In genomic region chr1:169348356-169349036, GRCh38 we compare ENCODE assay signal across 8 cellular contexts. TPM values are rescaled to one million over a fixed set of nuclear protein-coding genes. Genes with fewer than 3 reads are reported as not detected.
DNase-seq lines count a peak whose midpoint lies in the region; ATAC-seq and TF ChIP-seq lines count a peak whose summit lies in the region.

No MANE protein-coding gene starts in this region.

- H3K4me2 ChIP-seq in PC-9: no peak overlapping the region

- H4K20me1 ChIP-seq in PC-9 (ENCODE audit: insufficient read depth): no peaks in the 10 kb centered on the region

- CTCF ChIA-PET in PC-9 (lab: Charles Lee): interaction anchor here (0.6 to 2.4 kb wide), 8 partner anchors 19 to 1006 kb away, joined by 3 to 28 read pairs (median 6); partner anchors contain the start of genes BLZF1 and NME7
- CTCF ChIA-PET in activated CD4-positive, alpha-beta memory T cell treated with anti-CD3 and anti-CD28 coated beads for 36 hours (lab: Charles Lee): interaction anchor here (0.6 to 5.8 kb wide), 36 partner anchors 10 to 1008 kb away, joined by 3 to 132 read pairs (median 4); partner anchors contain the start of genes ATP1B1, BLZF1 and NME7

- no TSS peak for BruUV-seq in PC-9 (replicated peaks; lab: Mats Ljungman, UMichigan)

- no peaks in the 10 kb centered on the region for H3K27me3 Mint-ChIP-seq in naive thymus-derived CD8-positive, alpha-beta T cell
- no peaks in the 10 kb centered on the region for H3K27me3 Mint-ChIP-seq in activated CD4-positive, alpha-beta memory T cell treated with anti-CD3 and anti-CD28 coated beads for 36 hours

- H3K27me3 ChIP-seq in PC-9 (ENCODE audit: insufficient read depth, low read depth): no peaks in the 10 kb centered on the region

- H2AFZ ChIP-seq in PC-9: no peak overlapping the region

- H3K79me2 ChIP-seq in PC-9 (ENCODE audit: low read depth): no peaks in the 10 kb centered on the region

- no peak overlapping the region for H3K27ac ChIP-seq in PC-9

- no peak overlapping the region for H3K4me3 ChIP-seq in PC-9

- H3K4me1 ChIP-seq in PC-9 (replicated peaks; ENCODE audit: insufficient read depth): no peaks in the 10 kb centered on the region

- peak; percentile 41 to 50 for ATAC-seq in naive thymus-derived CD8-positive, alpha-beta T cell
- ATAC-seq in GM21576 (IDR thresholded peaks at IDR 0.05; ENCODE audit: unreplicated experiment) (no peak), GM18861 (IDR thresholded peaks at IDR 0.05; ENCODE audit: unreplicated experiment) (no peak)

- POLR2A ChIA-PET in PC-9 (lab: Charles Lee; ENCODE audit: unreplicated experiment): interaction anchor here (0.6 kb wide), 1 partner anchor 288 kb away, joined by 3 read pairs; no protein-coding TSS in a partner anchor
- POLR2A ChIA-PET in naive thymus-derived CD8-positive, alpha-beta T cell (lab: Charles Lee): interaction anchor here (1.0 to 1.4 kb wide), 3 partner anchors 744 to 1006 kb away, joined by 3 to 5 read pairs (median 3); no protein-coding TSS in a partner anchor
- POLR2A ChIA-PET in activated CD4-positive, alpha-beta memory T cell treated with anti-CD3 and anti-CD28 coated beads for 36 hours (lab: Charles Lee): interaction anchor here (0.6 kb wide), 1 partner anchor 748 kb away, joined by 4 read pairs; no protein-coding TSS in a partner anchor

- no peak overlapping the region for H3K27ac Mint-ChIP-seq in naive thymus-derived CD8-positive, alpha-beta T cell
- H3K27ac Mint-ChIP-seq in activated CD4-positive, alpha-beta memory T cell treated with anti-CD3 and anti-CD28 coated beads for 36 hours: no peak overlapping the region

- DNase-seq in DMS153 treated with DMSO at 0.1 percent for 48 hours (lab: John Stamatoyannopoulos, UW; ENCODE audit: unreplicated experiment): peak; percentile 68
- DNase-seq in HT-29 (ENCODE audit: low spot score): peak; percentile 89
- no peak for DNase-seq in PC-9
- peak; percentile 33 for DNase-seq in effector CD4-positive, alpha-beta T cell
- peak in 5 of 10 donors; percentile 20 to 60 (median 59) for DNase-seq in naive thymus-derived CD8-positive, alpha-beta T cell
- DNase-seq in activated CD4-positive, alpha-beta memory T cell treated with anti-CD3 and anti-CD28 coated beads for 36 hours: no peak

- peak; percentile 91 for TF ChIP-seq CTCF in PC-9 (conservative IDR thresholded peaks at IDR 0.05)

- H3K9me2 ChIP-seq in PC-9 (ENCODE audit: insufficient read depth): no peaks in the 10 kb centered on the region

- H3K4me3 Mint-ChIP-seq in naive thymus-derived CD8-positive, alpha-beta T cell: no peak overlapping the region
- H3K4me3 Mint-ChIP-seq in activated CD4-positive, alpha-beta memory T cell treated with anti-CD3 and anti-CD28 coated beads for 36 hours: no peak overlapping the region

- no peaks in the 10 kb centered on the region for H3F3A ChIP-seq in PC-9 (ENCODE audit: insufficient read depth, low read depth)

- H3K9me3 ChIP-seq in PC-9 (ENCODE audit: insufficient read depth, low read depth): no peaks in the 10 kb centered on the region

- H3K4me1 Mint-ChIP-seq in naive thymus-derived CD8-positive, alpha-beta T cell: peaks cover 2 to 15% (median 6%) of the 10 kb centered on the region in 4 donors
- peaks cover 6% of the 10 kb centered on the region for H3K4me1 Mint-ChIP-seq in activated CD4-positive, alpha-beta memory T cell treated with anti-CD3 and anti-CD28 coated beads for 36 hours (ENCODE audit: low read depth)

- intact Hi-C loops in PC-9 (cut with micrococcal nuclease; ENCODE audit: unreplicated experiment): loop anchor here (1.0 to 10.0 kb wide), 5 partner anchors 216 to 1006 kb away; no protein-coding TSS in a partner anchor
- intact Hi-C loops in activated CD4-positive, alpha-beta memory T cell treated with anti-CD3 and anti-CD28 coated beads for 36 hours (cut with micrococcal nuclease): loop anchor here (1.0 to 5.0 kb wide), 3 partner anchors 745 to 1006 kb away; no protein-coding TSS in a partner anchor

- no peaks in the 10 kb centered on the region for H3K36me3 ChIP-seq in PC-9 (ENCODE audit: low read depth)

- H3K9me3 Mint-ChIP-seq in naive thymus-derived CD8-positive, alpha-beta T cell: no peaks in the 10 kb centered on the region
- no peaks in the 10 kb centered on the region for H3K9me3 Mint-ChIP-seq in activated CD4-positive, alpha-beta memory T cell treated with anti-CD3 and anti-CD28 coated beads for 36 hours

- no peaks in the 10 kb centered on the region for H3K36me3 Mint-ChIP-seq in naive thymus-derived CD8-positive, alpha-beta T cell
- no peaks in the 10 kb centered on the region for H3K36me3 Mint-ChIP-seq in activated CD4-positive, alpha-beta memory T cell treated with anti-CD3 and anti-CD28 coated beads for 36 hours

RNA-seq across cellular contexts. Expression of gene NME7, which starts 19.1 kb away (rescaled TPM):
- 4.9 and 7.1 TPM in 2 replicates for total RNA-seq in HT-29 (2014; rRNA removed; shearing (Covaris generic))
- total RNA-seq in PC-9 (2021): 16.5 and 21.4 TPM in 2 replicates
- total RNA-seq in naive thymus-derived CD8-positive, alpha-beta T cell: 10 to 100 TPM; 13.2 to 16.0 TPM
- polyA plus RNA-seq in naive thymus-derived CD8-positive, alpha-beta T cell: 10 to 100 TPM; 18.0 to 29.9 (median 19.6) TPM
- total RNA-seq in activated CD4-positive, alpha-beta memory T cell treated with anti-CD3 and anti-CD28 coated beads for 36 hours: 10 to 100 TPM; 12.9 to 15.9 TPM

RNA-seq across cellular contexts. Expression of gene BLZF1, which starts 19.5 kb away (rescaled TPM):
- 6.9 and 8.4 TPM in 2 replicates for total RNA-seq in HT-29 (2014; rRNA removed; shearing (Covaris generic))
- total RNA-seq in PC-9 (2021): 14.7 and 15.6 TPM in 2 replicates
- total RNA-seq in naive thymus-derived CD8-positive, alpha-beta T cell: 10 to 100 TPM; 17.5 to 19.6 TPM
- polyA plus RNA-seq in naive thymus-derived CD8-positive, alpha-beta T cell: 10 to 100 TPM in 1 of 3 donors, 1 to 10 TPM in 2; 8.2 to 10.4 (median 9.5) TPM
- total RNA-seq in activated CD4-positive, alpha-beta memory T cell treated with anti-CD3 and anti-CD28 coated beads for 36 hours: 10 to 100 TPM; 10.1 to 10.2 TPM

Comparison
In these comparisons a context has a peak if more than half of its experiments do, and no peak if none do; other contexts are left out.
1. DNase-seq: peak in DMS153 treated with DMSO at 0.1 percent for 48 hours (single experiment), HT-29 (single experiment) and effector CD4-positive, alpha-beta T cell (single experiment); none in PC-9 (0 of 2) and activated CD4-positive, alpha-beta memory T cell treated with anti-CD3 and anti-CD28 coated beads for 36 hours (single experiment).
2. ATAC-seq: peak in naive thymus-derived CD8-positive, alpha-beta T cell (2 of 2); none in GM21576 (single experiment) and GM18861 (single experiment).